In the genomic region with DNA sequence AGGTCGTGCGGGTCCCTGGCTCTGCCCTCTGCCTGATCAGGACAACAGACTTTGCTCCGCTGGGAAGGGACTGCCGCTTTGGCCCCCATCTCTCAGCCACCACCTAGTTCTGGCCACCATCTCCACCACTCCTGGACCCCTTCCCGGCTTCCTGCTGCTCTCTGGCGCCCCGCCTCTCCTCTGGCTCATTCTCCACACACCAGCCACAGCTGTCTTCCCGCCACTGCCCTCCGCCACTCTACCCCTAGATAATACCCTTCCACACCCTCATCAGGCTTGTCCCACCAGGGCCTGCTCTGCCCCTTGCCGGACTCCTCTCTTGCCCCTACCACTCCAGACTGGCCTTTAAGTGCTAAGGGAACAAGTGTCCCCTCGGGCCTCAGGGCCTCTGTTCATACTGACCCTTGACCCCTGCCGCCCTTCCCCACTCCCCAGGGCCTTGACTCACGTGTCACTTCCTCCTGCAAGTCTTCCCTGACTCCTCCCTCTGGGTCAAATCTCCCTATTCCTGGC, we compare ENCODE assay signal across 1 cellular context.
A peak's percentile ranks its signal among the peaks of the same experiment; 100 is the strongest.
TF ChIP-seq lines count a peak whose summit lies in the region.

No MANE protein-coding gene starts in this region.

TF ChIP-seq in HepG2, 621 proteins besides CTCF, POLR2A, EP300 and RAD21 (continued from another document and continues in another):
- TF ChIP-seq ARID5B (CRISPR knock-in tag; IDR thresholded peaks at IDR 0.05) (peak; percentile 15; the same call in 1 of the 2 replicates), NCOA5 (CRISPR knock-in tag; IDR thresholded peaks at IDR 0.05) (no peak), ZFAT (CRISPR knock-in tag; conservative IDR thresholded peaks at IDR 0.05) (no peak), ZBTB21 (CRISPR knock-in tag; IDR thresholded peaks at IDR 0.05) (no peak), HDAC1 (CRISPR knock-in tag; IDR thresholded peaks at IDR 0.05) (peak; percentile 19; the same call in 1 of the 2 replicates), YEATS4 (CRISPR knock-in tag; IDR thresholded peaks at IDR 0.05; ENCODE audit: borderline replicate concordance) (no peak), MIER3 (CRISPR knock-in tag; IDR thresholded peaks at IDR 0.05; ENCODE audit: borderline replicate concordance) (no peak), ZNF335 (CRISPR knock-in tag; IDR thresholded peaks at IDR 0.05) (no peak), ZNF713 (CRISPR knock-in tag; IDR thresholded peaks at IDR 0.05) (no peak), AHR (CRISPR knock-in tag; IDR thresholded peaks at IDR 0.05) (no peak), THAP11 (CRISPR knock-in tag; IDR thresholded peaks at IDR 0.05) (no peak), SMAD1 (CRISPR knock-in tag; IDR thresholded peaks at IDR 0.05; ENCODE audit: borderline replicate concordance, low read depth) (no peak), ZNF34 (CRISPR knock-in tag; IDR thresholded peaks at IDR 0.05; ENCODE audit: borderline replicate concordance) (no peak), ELF3 (CRISPR knock-in tag; IDR thresholded peaks at IDR 0.05) (0 out of 2 replicates have a peak, but pooled peaks have one; percentile 11), ZNF644 (CRISPR knock-in tag; IDR thresholded peaks at IDR 0.05; ENCODE audit: low read depth) (no peak), ZNF850 (CRISPR knock-in tag; conservative IDR thresholded peaks at IDR 0.05) (no peak), ZNF460 (CRISPR knock-in tag; IDR thresholded peaks at IDR 0.05; ENCODE audit: borderline replicate concordance) (no peak), ZZZ3 (CRISPR knock-in tag; IDR thresholded peaks at IDR 0.05; ENCODE audit: borderline replicate concordance) (no peak), ZNF720 (CRISPR knock-in tag; IDR thresholded peaks at IDR 0.05) (no peak), STAT5B (CRISPR knock-in tag; IDR thresholded peaks at IDR 0.05) (no peak), NAIF1 (CRISPR knock-in tag; IDR thresholded peaks at IDR 0.05; ENCODE audit: borderline replicate concordance) (no peak), ZNF891 (CRISPR knock-in tag; IDR thresholded peaks at IDR 0.05) (0 out of 2 replicates have a peak, but pooled peaks have one; percentile 35), ZNF432 (CRISPR knock-in tag; IDR thresholded peaks at IDR 0.05; ENCODE audit: borderline replicate concordance) (no peak), CBX1 (IDR thresholded peaks at IDR 0.05; ENCODE audit: low read depth) (no peak), ELF1 (CRISPR knock-in tag; IDR thresholded peaks at IDR 0.05) (0 out of 2 replicates have a peak, but pooled peaks have one; percentile 16), YY1 (IDR thresholded peaks at IDR 0.05; ENCODE audit: insufficient read depth, insufficient replicate concordance, low read depth, low read length) (no peak), GABPB1 (CRISPR knock-in tag; IDR thresholded peaks at IDR 0.05) (peak; percentile 51; the same call in 1 of the 2 replicates), ZMYM3 (CRISPR knock-in tag; IDR thresholded peaks at IDR 0.05) (peak; percentile 73), CENPX (CRISPR knock-in tag; IDR thresholded peaks at IDR 0.05) (no peak), USF2 (IDR thresholded peaks at IDR 0.05; ENCODE audit: low read depth, low read length) (no peak), USF2 (CRISPR knock-in tag; IDR thresholded peaks at IDR 0.05; ENCODE audit: borderline replicate concordance) (no peak), NR3C1 (CRISPR knock-in tag; IDR thresholded peaks at IDR 0.05) (no peak), ETV6 (CRISPR knock-in tag; conservative IDR thresholded peaks at IDR 0.05) (no peak), PLSCR1 (CRISPR knock-in tag; IDR thresholded peaks at IDR 0.05; ENCODE audit: borderline replicate concordance) (no peak), ETV5 (CRISPR knock-in tag; IDR thresholded peaks at IDR 0.05; ENCODE audit: borderline replicate concordance) (no peak), ZNF354B (CRISPR knock-in tag; IDR thresholded peaks at IDR 0.05) (no peak), SRY (CRISPR knock-in tag; IDR thresholded peaks at IDR 0.05) (no peak), ZNF839 (CRISPR knock-in tag; IDR thresholded peaks at IDR 0.05; ENCODE audit: borderline replicate concordance) (no peak), NFE2 (CRISPR knock-in tag; IDR thresholded peaks at IDR 0.05) (no peak), ZNF441 (CRISPR knock-in tag; IDR thresholded peaks at IDR 0.05; ENCODE audit: borderline replicate concordance) (no peak), PCBP1 (IDR thresholded peaks at IDR 0.05; ENCODE audit: borderline replicate concordance, low read depth, low read length) (no peak), ZNF383 (CRISPR knock-in tag; IDR thresholded peaks at IDR 0.05; ENCODE audit: borderline replicate concordance) (no peak), CEBPG (CRISPR knock-in tag; IDR thresholded peaks at IDR 0.05) (no peak), ZNF484 (CRISPR knock-in tag; IDR thresholded peaks at IDR 0.05; ENCODE audit: borderline replicate concordance, low read depth) (no peak), ZNF564 (CRISPR knock-in tag; IDR thresholded peaks at IDR 0.05) (no peak), TCF7L2 (IDR thresholded peaks at IDR 0.05; ENCODE audit: low read depth, low read length) (no peak), PAF1 (CRISPR knock-in tag; IDR thresholded peaks at IDR 0.05) (no peak), ZNF235 (CRISPR knock-in tag; IDR thresholded peaks at IDR 0.05; ENCODE audit: borderline replicate concordance) (no peak), SMAD9 (CRISPR knock-in tag; IDR thresholded peaks at IDR 0.05) (no peak), ZNF678 (CRISPR knock-in tag; IDR thresholded peaks at IDR 0.05) (no peak), ATF7 (IDR thresholded peaks at IDR 0.05) (no peak), ATF7 (CRISPR knock-in tag; IDR thresholded peaks at IDR 0.05) (no peak), ZSCAN30 (CRISPR knock-in tag; IDR thresholded peaks at IDR 0.05) (no peak), EEA1 (CRISPR knock-in tag; IDR thresholded peaks at IDR 0.05; ENCODE audit: borderline replicate concordance) (no peak), HNRNPLL (IDR thresholded peaks at IDR 0.05; ENCODE audit: low read depth, low read length, poor library complexity, severe bottlenecking) (no peak)
- TF ChIP-seq, protein P1, sequence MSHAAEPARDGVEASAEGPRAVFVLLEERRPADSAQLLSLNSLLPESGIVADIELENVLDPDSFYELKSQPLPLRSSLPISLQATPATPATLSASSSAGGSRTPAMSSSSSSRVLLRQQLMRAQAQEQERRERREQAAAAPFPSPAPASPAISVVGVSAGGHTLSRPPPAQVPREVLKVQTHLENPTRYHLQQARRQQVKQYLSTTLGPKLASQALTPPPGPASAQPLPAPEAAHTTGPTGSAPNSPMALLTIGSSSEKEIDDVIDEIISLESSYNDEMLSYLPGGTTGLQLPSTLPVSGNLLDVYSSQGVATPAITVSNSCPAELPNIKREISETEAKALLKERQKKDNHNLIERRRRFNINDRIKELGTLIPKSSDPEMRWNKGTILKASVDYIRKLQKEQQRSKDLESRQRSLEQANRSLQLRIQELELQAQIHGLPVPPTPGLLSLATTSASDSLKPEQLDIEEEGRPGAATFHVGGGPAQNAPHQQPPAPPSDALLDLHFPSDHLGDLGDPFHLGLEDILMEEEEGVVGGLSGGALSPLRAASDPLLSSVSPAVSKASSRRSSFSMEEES (CRISPR knock-in tag; IDR thresholded peaks at IDR 0.05), result no peak
- TF ChIP-seq, protein P2, sequence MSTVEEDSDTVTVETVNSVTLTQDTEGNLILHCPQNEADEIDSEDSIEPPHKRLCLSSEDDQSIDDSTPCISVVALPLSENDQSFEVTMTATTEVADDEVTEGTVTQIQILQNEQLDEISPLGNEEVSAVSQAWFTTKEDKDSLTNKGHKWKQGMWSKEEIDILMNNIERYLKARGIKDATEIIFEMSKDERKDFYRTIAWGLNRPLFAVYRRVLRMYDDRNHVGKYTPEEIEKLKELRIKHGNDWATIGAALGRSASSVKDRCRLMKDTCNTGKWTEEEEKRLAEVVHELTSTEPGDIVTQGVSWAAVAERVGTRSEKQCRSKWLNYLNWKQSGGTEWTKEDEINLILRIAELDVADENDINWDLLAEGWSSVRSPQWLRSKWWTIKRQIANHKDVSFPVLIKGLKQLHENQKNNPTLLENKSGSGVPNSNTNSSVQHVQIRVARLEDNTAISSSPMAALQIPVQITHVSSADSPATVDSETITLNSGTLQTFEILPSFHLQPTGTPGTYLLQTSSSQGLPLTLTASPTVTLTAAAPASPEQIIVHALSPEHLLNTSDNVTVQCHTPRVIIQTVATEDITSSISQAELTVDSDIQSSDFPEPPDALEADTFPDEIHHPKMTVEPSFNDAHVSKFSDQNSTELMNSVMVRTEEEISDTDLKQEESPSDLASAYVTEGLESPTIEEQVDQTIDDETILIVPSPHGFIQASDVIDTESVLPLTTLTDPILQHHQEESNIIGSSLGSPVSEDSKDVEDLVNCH (CRISPR knock-in tag; IDR thresholded peaks at IDR 0.05), result no peak
- TF ChIP-seq, protein P3, sequence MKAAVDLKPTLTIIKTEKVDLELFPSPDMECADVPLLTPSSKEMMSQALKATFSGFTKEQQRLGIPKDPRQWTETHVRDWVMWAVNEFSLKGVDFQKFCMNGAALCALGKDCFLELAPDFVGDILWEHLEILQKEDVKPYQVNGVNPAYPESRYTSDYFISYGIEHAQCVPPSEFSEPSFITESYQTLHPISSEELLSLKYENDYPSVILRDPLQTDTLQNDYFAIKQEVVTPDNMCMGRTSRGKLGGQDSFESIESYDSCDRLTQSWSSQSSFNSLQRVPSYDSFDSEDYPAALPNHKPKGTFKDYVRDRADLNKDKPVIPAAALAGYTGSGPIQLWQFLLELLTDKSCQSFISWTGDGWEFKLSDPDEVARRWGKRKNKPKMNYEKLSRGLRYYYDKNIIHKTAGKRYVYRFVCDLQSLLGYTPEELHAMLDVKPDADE (CRISPR knock-in tag; IDR thresholded peaks at IDR 0.05), result no peak
- TF ChIP-seq, protein P4, sequence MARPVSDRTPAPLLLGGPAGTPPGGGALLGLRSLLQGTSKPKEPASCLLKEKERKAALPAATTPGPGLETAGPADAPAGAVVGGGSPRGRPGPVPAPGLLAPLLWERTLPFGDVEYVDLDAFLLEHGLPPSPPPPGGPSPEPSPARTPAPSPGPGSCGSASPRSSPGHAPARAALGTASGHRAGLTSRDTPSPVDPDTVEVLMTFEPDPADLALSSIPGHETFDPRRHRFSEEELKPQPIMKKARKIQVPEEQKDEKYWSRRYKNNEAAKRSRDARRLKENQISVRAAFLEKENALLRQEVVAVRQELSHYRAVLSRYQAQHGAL (CRISPR knock-in tag; IDR thresholded peaks at IDR 0.05; ENCODE audit: not compliant biosample characterization), result no peak
- TF ChIP-seq, protein P5, sequence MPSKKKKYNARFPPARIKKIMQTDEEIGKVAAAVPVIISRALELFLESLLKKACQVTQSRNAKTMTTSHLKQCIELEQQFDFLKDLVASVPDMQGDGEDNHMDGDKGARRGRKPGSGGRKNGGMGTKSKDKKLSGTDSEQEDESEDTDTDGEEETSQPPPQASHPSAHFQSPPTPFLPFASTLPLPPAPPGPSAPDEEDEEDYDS (CRISPR knock-in tag; IDR thresholded peaks at IDR 0.05), result no peak
- TF ChIP-seq, protein P6, sequence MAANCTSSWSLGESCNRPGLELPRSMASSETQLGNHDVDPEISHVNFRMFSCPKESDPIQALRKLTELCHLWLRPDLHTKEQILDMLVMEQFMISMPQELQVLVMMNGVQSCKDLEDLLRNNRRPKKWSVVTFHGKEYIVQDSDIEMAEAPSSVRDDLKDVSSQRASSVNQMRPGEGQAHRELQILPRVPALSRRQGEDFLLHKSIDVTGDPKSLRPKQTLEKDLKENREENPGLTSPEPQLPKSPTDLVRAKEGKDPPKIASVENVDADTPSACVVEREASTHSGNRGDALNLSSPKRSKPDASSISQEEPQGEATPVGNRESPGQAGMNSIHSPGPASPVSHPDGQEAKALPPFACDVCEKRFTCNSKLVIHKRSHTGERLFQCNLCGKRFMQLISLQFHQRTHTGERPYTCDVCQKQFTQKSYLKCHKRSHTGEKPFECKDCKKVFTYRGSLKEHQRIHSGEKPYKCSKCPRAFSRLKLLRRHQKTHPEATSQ (CRISPR knock-in tag; IDR thresholded peaks at IDR 0.05; ENCODE audit: borderline replicate concordance), result no peak
